In genomic region chr17:75268931-75269330, GRCh38 we compare ENCODE assay signal across 1 cellular context.
TF ChIP-seq lines count a peak whose summit lies in the region.

No MANE protein-coding gene starts in this region.

TF ChIP-seq in HCT116, 20 proteins besides CTCF, POLR2A, EP300 and RAD21 (continued from another document):
- TF ChIP-seq, protein P1, sequence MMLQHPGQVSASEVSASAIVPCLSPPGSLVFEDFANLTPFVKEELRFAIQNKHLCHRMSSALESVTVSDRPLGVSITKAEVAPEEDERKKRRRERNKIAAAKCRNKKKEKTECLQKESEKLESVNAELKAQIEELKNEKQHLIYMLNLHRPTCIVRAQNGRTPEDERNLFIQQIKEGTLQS (IDR thresholded peaks at IDR 0.05), result no peak
- TF ChIP-seq EZH2 (IDR thresholded peaks at IDR 0.05), result no peak
